8 cellular contexts compared by ENCODE assay signal in genomic region chr3:43769471-43770425, GRCh38.
DNase-seq lines count a peak whose midpoint lies in the region; ATAC-seq and TF ChIP-seq lines count a peak whose summit lies in the region.

No MANE protein-coding gene starts in this region.

- no peaks in the 10 kb centered on the region for H3K27me3 ChIP-seq in effector memory CD4-positive, alpha-beta T cell (replicated peaks; ENCODE audit: control insufficient read depth, insufficient read depth, low read length, poor library complexity, severe bottlenecking)
- H3K27me3 ChIP-seq in lung (ENCODE audit: control insufficient read depth, insufficient read depth), result no peaks in the 10 kb centered on the region

- H3K27ac ChIP-seq in effector memory CD4-positive, alpha-beta T cell (ENCODE audit: insufficient read depth, low read length, poor library complexity, severe bottlenecking), result no peak overlapping the region
- peak overlapping the region; percentile 80 to 89 for H3K27ac ChIP-seq in lung (ENCODE audit: low read depth in 1 of 2, low read length in 1 of 2)

- DNase-seq in EH (ENCODE audit: low read depth), result peak; percentile 98
- DNase-seq in NCI-H82 treated with DMSO at 0.1 percent for 48 hours (lab: John Stamatoyannopoulos, UW; ENCODE audit: unreplicated experiment), result peak; percentile 81
- DNase-seq in activated CD8-positive, alpha-beta memory T cell treated with anti-CD3 and anti-CD28 coated beads for 24 hours, result peak; percentile 93
- peak; percentile 38 to 67 (median 64) for DNase-seq in effector memory CD4-positive, alpha-beta T cell
- DNase-seq in lung (ENCODE audit: low spot score), result peak; percentile 98
- peak; percentile 58 to 80 (median 59) for DNase-seq in stimulated activated CD4-positive, alpha-beta T cell treated with anti-CD3 and anti-CD28 coated beads, TNF-alpha, amount 100 ng/mL, for 24 hours (ENCODE audit: low read depth in 3 of 3)

- ATAC-seq in HG03439 (IDR thresholded peaks at IDR 0.05; ENCODE audit: unreplicated experiment) (peak; percentile 56), lung (ENCODE audit: insufficient read depth, low FRiP score) (peak; percentile 89), GM19452 (IDR thresholded peaks at IDR 0.05; ENCODE audit: unreplicated experiment) (no peak)

- WGBS in lung, 2 donors, result 14 to 22% methylated on average over 26 to 27 of the region's 27 CpGs

- peak overlapping the region; percentile 12 for H3K4me3 ChIP-seq in effector memory CD4-positive, alpha-beta T cell (ENCODE audit: insufficient read depth, low read depth, low read length, poor library complexity, severe bottlenecking)
- no peak overlapping the region for H3K4me3 ChIP-seq in lung

- no peaks in the 10 kb centered on the region for H3K36me3 ChIP-seq in effector memory CD4-positive, alpha-beta T cell (ENCODE audit: control insufficient read depth, insufficient read depth, low read length)
- no peaks in the 10 kb centered on the region for H3K36me3 ChIP-seq in lung (ENCODE audit: control insufficient read depth in 2 of 2, insufficient read depth in 2 of 2, low read length in 2 of 2)

- no peaks in the 10 kb centered on the region for H3K9me3 ChIP-seq in effector memory CD4-positive, alpha-beta T cell (ENCODE audit: control insufficient read depth, low read length)
- H3K9me3 ChIP-seq in lung (ENCODE audit: control insufficient read depth in 2 of 2, insufficient read depth in 1 of 2, low read length in 1 of 2), result peaks cover 0 to 2% of the 10 kb centered on the region in 2 donors

- H3K4me1 ChIP-seq in effector memory CD4-positive, alpha-beta T cell (ENCODE audit: control insufficient read depth, insufficient read depth, low read length, poor library complexity, severe bottlenecking), result peaks cover 16% of the 10 kb centered on the region
- peaks cover 3 to 18% of the 10 kb centered on the region in 2 donors for H3K4me1 ChIP-seq in lung (ENCODE audit: control insufficient read depth in 2 of 2, insufficient read depth in 2 of 2, low read length in 2 of 2)

- peak; percentile 67 for TF ChIP-seq CTCF in lung (IDR thresholded peaks at IDR 0.05; ENCODE audit: control extremely low read depth, extremely low read depth)
